8 cellular contexts compared by ENCODE assay signal in genomic region chr11:2891901-2892214, GRCh38. TPM values are rescaled to one million over a fixed set of nuclear protein-coding genes. Genes with fewer than 3 reads are reported as not detected.
A peak's percentile ranks its signal among the peaks of the same experiment; 100 is the strongest.
DNase-seq lines count a peak whose midpoint lies in the region; ATAC-seq and TF ChIP-seq lines count a peak whose summit lies in the region.

No MANE protein-coding gene starts in this region.

- H3K4me1 ChIP-seq in mammary epithelial cell (ENCODE audit: insufficient read depth, low read length) (peaks cover 29% of the 10 kb centered on the region), mucosa of stomach (ENCODE audit: control insufficient read depth, insufficient read depth, low read length) (peaks cover 33% of the 10 kb centered on the region)

- no peak for DNase-seq in stimulated activated naive CD8-positive, alpha-beta T cell treated with anti-CD3 and anti-CD28 coated beads, Interleukin-15, Interleukin-2, amounts not matched to agents 100 U/mL and 50 U/mL, for 24 hours
- no peak for DNase-seq in mammary epithelial cell
- no peak for DNase-seq in dermis blood vessel endothelial cell
- no peak for DNase-seq in mucosa of gallbladder (ENCODE audit: low spot score)

- dilution Hi-C loops in mammary epithelial cell (cut with HindIII; ENCODE audit: low sequenced_read_pairs), result loop anchor here (5.0 to 25.0 kb wide), 2 partner anchors 50 to 355 kb away; no protein-coding TSS in a partner anchor

- H3K27ac Mint-ChIP-seq in stimulated activated naive CD8-positive, alpha-beta T cell treated with anti-CD3 and anti-CD28 coated beads, Interleukin-15, Interleukin-2, amounts not matched to agents 100 ng/mL and 50 ng/mL, for 24 hours, result peak overlapping the region; percentile 5

- no peaks in the 10 kb centered on the region for H3K79me2 ChIP-seq in mammary epithelial cell (ENCODE audit: insufficient read depth, low read length)

- intact Hi-C loops in mammary epithelial cell (cut with micrococcal nuclease), result loop anchor here (1.0 to 5.0 kb wide), 4 partner anchors 38 to 585 kb away; no protein-coding TSS in a partner anchor

- H3K4me3 Mint-ChIP-seq in stimulated activated naive CD8-positive, alpha-beta T cell treated with anti-CD3 and anti-CD28 coated beads, Interleukin-15, Interleukin-2, amounts not matched to agents 100 ng/mL and 50 ng/mL, for 24 hours, result peak overlapping the region; percentile 60

- H2AFZ ChIP-seq in mammary epithelial cell (ENCODE audit: low read depth, low read length), result peak overlapping the region; percentile 85

- H3K9me3 ChIP-seq in mammary epithelial cell (replicated peaks; ENCODE audit: insufficient read depth, low read length) (no peaks in the 10 kb centered on the region), mucosa of stomach (ENCODE audit: control insufficient read depth, low read length) (no peaks in the 10 kb centered on the region)

- ATAC-seq in stimulated activated naive CD8-positive, alpha-beta T cell treated with anti-CD3 and anti-CD28 coated beads, Interleukin-15, Interleukin-2, amounts not matched to agents 100 U/mL and 50 U/mL, for 24 hours, result no peak
- ATAC-seq in GM21515 (IDR thresholded peaks at IDR 0.05; ENCODE audit: unreplicated experiment) (no peak), HG02852 (IDR thresholded peaks at IDR 0.05; ENCODE audit: unreplicated experiment) (no peak)

- H3K4me2 ChIP-seq in mammary epithelial cell (ENCODE audit: insufficient read depth, low read depth, low read length), result peak overlapping the region; percentile 83

- H3K27ac ChIP-seq in mammary epithelial cell (ENCODE audit: insufficient read depth, low read depth, low read length), result no peak overlapping the region

- peaks cover 14% of the 10 kb centered on the region for H3K4me1 Mint-ChIP-seq in stimulated activated naive CD8-positive, alpha-beta T cell treated with anti-CD3 and anti-CD28 coated beads, Interleukin-15, Interleukin-2, amounts not matched to agents 100 ng/mL and 50 ng/mL, for 24 hours (ENCODE audit: low read depth)

- H3K27me3 Mint-ChIP-seq in stimulated activated naive CD8-positive, alpha-beta T cell treated with anti-CD3 and anti-CD28 coated beads, Interleukin-15, Interleukin-2, amounts not matched to agents 100 ng/mL and 50 ng/mL, for 24 hours, result no peaks in the 10 kb centered on the region

- no peaks in the 10 kb centered on the region for H3K36me3 Mint-ChIP-seq in stimulated activated naive CD8-positive, alpha-beta T cell treated with anti-CD3 and anti-CD28 coated beads, Interleukin-15, Interleukin-2, amounts not matched to agents 100 ng/mL and 50 ng/mL, for 24 hours (ENCODE audit: low read depth)

- in situ Hi-C loops in mammary epithelial cell (cut with MboI; ENCODE audit: low sequenced_read_pairs in 2 of 2), result loop anchor here (25.0 kb wide), 1 partner anchor 455 kb away; the partner anchor contains the start of genes KCNQ1 (in 2 of the 2) and TRPM5 (in 2 of the 2)

- no TSS peak for BruUV-seq in mammary epithelial cell (replicated peaks; lab: Mats Ljungman, UMichigan)

- no peaks in the 10 kb centered on the region for H4K20me1 ChIP-seq in mammary epithelial cell (ENCODE audit: insufficient read depth, low read length)

- no peak for TF ChIP-seq CTCF in mammary epithelial cell (conservative IDR thresholded peaks at IDR 0.05 in 1 of 2, IDR thresholded peaks at IDR 0.05 in 1 of 2; ENCODE audit: extremely low read depth in 1 of 2, insufficient read depth in 1 of 2, low read depth in 1 of 2, low read length in 2 of 2)

- CTCF ChIA-PET in mammary epithelial cell (lab: Charles Lee; ENCODE audit: low non-redundant PET), result interaction anchor here (0.6 to 0.8 kb wide), 2 partner anchors 20 to 29 kb away, joined by 3 to 5 read pairs; no protein-coding TSS in a partner anchor

- H3K9me3 Mint-ChIP-seq in stimulated activated naive CD8-positive, alpha-beta T cell treated with anti-CD3 and anti-CD28 coated beads, Interleukin-15, Interleukin-2, amounts not matched to agents 100 ng/mL and 50 ng/mL, for 24 hours, result no peaks in the 10 kb centered on the region

- H3K9ac ChIP-seq in mammary epithelial cell (ENCODE audit: insufficient read depth, low read length) (no peak overlapping the region), mucosa of stomach (ENCODE audit: low read length) (peak overlapping the region; percentile 80)

- H3K4me3 ChIP-seq in mammary epithelial cell (replicated peaks in 1 of 3; ENCODE audit: insufficient read depth in 1 of 3, low read depth in 2 of 3, low read length in 3 of 3) (peak overlapping the region in 2 of 3 experiments; percentile 38 to 48), mucosa of stomach (ENCODE audit: low read length) (peak overlapping the region; percentile 19)

- H3K36me3 ChIP-seq in mammary epithelial cell (ENCODE audit: insufficient read depth, low read length), result no peaks in the 10 kb centered on the region
- no peaks in the 10 kb centered on the region for H3K36me3 ChIP-seq in mucosa of stomach (ENCODE audit: control insufficient read depth, insufficient read depth, low read length)

- 26% methylated on average over 8 of the region's 8 CpGs for WGBS in mammary epithelial cell (ENCODE audit: low coverage, missing lambda C conversion rate)

- H3K27me3 ChIP-seq in mammary epithelial cell (ENCODE audit: insufficient read depth, low read length) (no peaks in the 10 kb centered on the region), mucosa of stomach (ENCODE audit: control insufficient read depth, insufficient read depth, low read length) (no peaks in the 10 kb centered on the region)

RNA-seq across cellular contexts. Expression of gene CDKN1C, which starts 6.3 kb away (rescaled TPM):
- total RNA-seq in mammary epithelial cell, result under 1 TPM; 0.38 to 0.50 TPM
- 0.08 TPM for polyA plus RNA-seq in mammary epithelial cell
- polyA minus RNA-seq in mammary epithelial cell, result not detected
- total RNA-seq in dermis blood vessel endothelial cell, result 37.2 and 53.8 TPM in 2 replicates
- 59.4 TPM for total RNA-seq in mucosa of gallbladder

RNA-seq across cellular contexts. Expression of gene PHLDA2, which starts 37.4 kb away (rescaled TPM):
- total RNA-seq in mammary epithelial cell (100 to 1,000 TPM in 1 of 2 donors, 1 to 10 TPM in 1; 9.5 to 164 TPM), dermis blood vessel endothelial cell (0.51 and 1.5 TPM in 2 replicates), mucosa of gallbladder (38.7 TPM)
- 81.0 TPM for polyA plus RNA-seq in mammary epithelial cell
- 23.0 TPM for polyA minus RNA-seq in mammary epithelial cell

Comparison
In these comparisons a context has a peak if more than half of its experiments do, and no peak if none do; other contexts are left out.
1. RNA of gene CDKN1C, which starts 6.3 kb away (total RNA-seq): 59.4 TPM in mucosa of gallbladder (single experiment) and 37.2 to 53.8 TPM in dermis blood vessel endothelial cell; 0.38 to 0.50 TPM in mammary epithelial cell; every median in the first group is over 10 times any median in the second.